10 cellular contexts compared by ENCODE assay signal in genomic region chr12:79058342-79058741, GRCh38.
DNase-seq lines count a peak whose midpoint lies in the region; ATAC-seq and FAIRE-seq lines count a peak whose summit lies in the region.
"Had no signal": no experiment of that assay in that cellular context is flagged by ENCODE, and none has a peak within 500 bp of the region (broad histone marks: within the 10 kb centered on the region; RNA-seq: fewer than 3 reads in every experiment).

No MANE protein-coding gene starts in this region.

- H3K27me3 Mint-ChIP-seq in activated naive CD4-positive, alpha-beta T cell treated with anti-CD3 and anti-CD28 coated beads, Interleukin-2, amount 10 ng/mL, durations not matched to agents 7 days and 5 days: no peaks in the 10 kb centered on the region
- H3K27me3 Mint-ChIP-seq in activated T-helper 2 cell treated with anti-CD3 and anti-CD28 coated beads, Interferon-gamma antibody, Interleukin-2, Interleukin-4, amounts not matched to agents 10 μg/mL and 5 μg/mL and 100 μg/mL, durations not matched to agents 14 hours and 24 hours and 36 hours (ENCODE audit: low read depth): no peaks in the 10 kb centered on the region
- H3K27me3 Mint-ChIP-seq: activated naive CD8-positive, alpha-beta T cell treated with anti-CD3 and anti-CD28 coated beads, Interleukin-2, amount 10 ng/mL, durations not matched to agents 7 days and 5 days had no signal

- peak; percentile 50 for DNase-seq in RCC 7860 (ENCODE audit: low spot score)
- peak; percentile 75 for DNase-seq in iris pigment epithelial cell (ENCODE audit: low read depth)
- no peak for DNase-seq in NCI-H1436 treated with DMSO at 0.1 percent for 48 hours (lab: John Stamatoyannopoulos, UW)
- no peak for DNase-seq in activated naive CD4-positive, alpha-beta T cell treated with anti-CD3 and anti-CD28 coated beads, Interleukin-2, amount 10 ng/mL, durations not matched to agents 7 days and 5 days
- no peak for DNase-seq in stimulated activated CD4-positive, alpha-beta T cell treated with anti-CD3 and anti-CD28 coated beads, Interleukin-4, amount 100 ng/mL, for 1 hour
- no peak for DNase-seq in activated T-helper 2 cell treated with anti-CD3 and anti-CD28 coated beads, Interferon-gamma antibody, Interleukin-2, Interleukin-4, amounts not matched to agents 10 μg/mL and 5 μg/mL and 100 μg/mL, durations not matched to agents 14 hours and 24 hours and 36 hours (ENCODE audit: low spot score)
- DNase-seq: activated CD4-positive, alpha-beta T cell treated with anti-CD3 and anti-CD28 coated beads for 1 hour; activated naive CD8-positive, alpha-beta T cell treated with anti-CD3 and anti-CD28 coated beads, Interleukin-2, amount 10 ng/mL, durations not matched to agents 7 days and 5 days had no signal

- intact Hi-C loops in activated T-helper 2 cell treated with anti-CD3 and anti-CD28 coated beads, Interferon-gamma antibody, Interleukin-2, Interleukin-4, amounts not matched to agents 10 μg/mL and 5 μg/mL and 100 μg/mL, durations not matched to agents 14 hours and 24 hours and 36 hours (cut with micrococcal nuclease): no loop called here

- no peaks in the 10 kb centered on the region for H3K9me3 Mint-ChIP-seq in activated naive CD4-positive, alpha-beta T cell treated with anti-CD3 and anti-CD28 coated beads, Interleukin-2, amount 10 ng/mL, durations not matched to agents 7 days and 5 days
- no peaks in the 10 kb centered on the region for H3K9me3 Mint-ChIP-seq in activated T-helper 2 cell treated with anti-CD3 and anti-CD28 coated beads, Interferon-gamma antibody, Interleukin-2, Interleukin-4, amounts not matched to agents 10 μg/mL and 5 μg/mL and 100 μg/mL, durations not matched to agents 14 hours and 24 hours and 36 hours
- H3K9me3 Mint-ChIP-seq: activated naive CD8-positive, alpha-beta T cell treated with anti-CD3 and anti-CD28 coated beads, Interleukin-2, amount 10 ng/mL, durations not matched to agents 7 days and 5 days had no signal

- no peaks in the 10 kb centered on the region for H3K4me1 Mint-ChIP-seq in activated naive CD4-positive, alpha-beta T cell treated with anti-CD3 and anti-CD28 coated beads, Interleukin-2, amount 10 ng/mL, durations not matched to agents 7 days and 5 days
- no peaks in the 10 kb centered on the region for H3K4me1 Mint-ChIP-seq in activated T-helper 2 cell treated with anti-CD3 and anti-CD28 coated beads, Interferon-gamma antibody, Interleukin-2, Interleukin-4, amounts not matched to agents 10 μg/mL and 5 μg/mL and 100 μg/mL, durations not matched to agents 14 hours and 24 hours and 36 hours (ENCODE audit: low read depth)
- H3K4me1 Mint-ChIP-seq: activated naive CD8-positive, alpha-beta T cell treated with anti-CD3 and anti-CD28 coated beads, Interleukin-2, amount 10 ng/mL, durations not matched to agents 7 days and 5 days had no signal

- H3K4me3 Mint-ChIP-seq in activated naive CD4-positive, alpha-beta T cell treated with anti-CD3 and anti-CD28 coated beads, Interleukin-2, amount 10 ng/mL, durations not matched to agents 7 days and 5 days: no peak overlapping the region
- no peak overlapping the region for H3K4me3 Mint-ChIP-seq in activated T-helper 2 cell treated with anti-CD3 and anti-CD28 coated beads, Interferon-gamma antibody, Interleukin-2, Interleukin-4, amounts not matched to agents 10 μg/mL and 5 μg/mL and 100 μg/mL, durations not matched to agents 14 hours and 24 hours and 36 hours (ENCODE audit: low read depth)
- H3K4me3 Mint-ChIP-seq: activated naive CD8-positive, alpha-beta T cell treated with anti-CD3 and anti-CD28 coated beads, Interleukin-2, amount 10 ng/mL, durations not matched to agents 7 days and 5 days had no signal

- FAIRE-seq in RCC 7860 (lab: Jason Lieb, UNC): peak; percentile 20

- no peak overlapping the region for H3K27ac Mint-ChIP-seq in activated naive CD4-positive, alpha-beta T cell treated with anti-CD3 and anti-CD28 coated beads, Interleukin-2, amount 10 ng/mL, durations not matched to agents 7 days and 5 days
- no peak overlapping the region for H3K27ac Mint-ChIP-seq in activated T-helper 2 cell treated with anti-CD3 and anti-CD28 coated beads, Interferon-gamma antibody, Interleukin-2, Interleukin-4, amounts not matched to agents 10 μg/mL and 5 μg/mL and 100 μg/mL, durations not matched to agents 14 hours and 24 hours and 36 hours
- H3K27ac Mint-ChIP-seq: activated naive CD8-positive, alpha-beta T cell treated with anti-CD3 and anti-CD28 coated beads, Interleukin-2, amount 10 ng/mL, durations not matched to agents 7 days and 5 days had no signal

- ATAC-seq in GM18867 (IDR thresholded peaks at IDR 0.05; ENCODE audit: unreplicated experiment) (peak; percentile 55), HG02798 (IDR thresholded peaks at IDR 0.05; ENCODE audit: poor library complexity, unreplicated experiment) (peak; percentile 47)

- H3K36me3 Mint-ChIP-seq in activated naive CD4-positive, alpha-beta T cell treated with anti-CD3 and anti-CD28 coated beads, Interleukin-2, amount 10 ng/mL, durations not matched to agents 7 days and 5 days: no peaks in the 10 kb centered on the region
- H3K36me3 Mint-ChIP-seq in activated T-helper 2 cell treated with anti-CD3 and anti-CD28 coated beads, Interferon-gamma antibody, Interleukin-2, Interleukin-4, amounts not matched to agents 10 μg/mL and 5 μg/mL and 100 μg/mL, durations not matched to agents 14 hours and 24 hours and 36 hours (ENCODE audit: low read depth): no peaks in the 10 kb centered on the region
- H3K36me3 Mint-ChIP-seq: activated naive CD8-positive, alpha-beta T cell treated with anti-CD3 and anti-CD28 coated beads, Interleukin-2, amount 10 ng/mL, durations not matched to agents 7 days and 5 days had no signal

- CTCF ChIA-PET in activated naive CD4-positive, alpha-beta T cell treated with anti-CD3 and anti-CD28 coated beads, Interleukin-2, amount 10 ng/mL, durations not matched to agents 7 days and 5 days (lab: Charles Lee): no interaction called here

Comparison
In these comparisons a context has a peak if more than half of its experiments do, and no peak if none do; other contexts are left out.
1. DNase-seq: peak in RCC 7860 (single experiment) and iris pigment epithelial cell (single experiment); none in NCI-H1436 treated with DMSO at 0.1 percent for 48 hours (single experiment), activated naive CD4-positive, alpha-beta T cell treated with anti-CD3 and anti-CD28 coated beads, Interleukin-2, amount 10 ng/mL, durations not matched to agents 7 days and 5 days (single experiment), stimulated activated CD4-positive, alpha-beta T cell treated with anti-CD3 and anti-CD28 coated beads, Interleukin-4, amount 100 ng/mL, for 1 hour (single experiment) and activated T-helper 2 cell treated with anti-CD3 and anti-CD28 coated beads, Interferon-gamma antibody, Interleukin-2, Interleukin-4, amounts not matched to agents 10 μg/mL and 5 μg/mL and 100 μg/mL, durations not matched to agents 14 hours and 24 hours and 36 hours (single experiment).